ENCODE assay signal across 8 cellular contexts in the genomic region with DNA sequence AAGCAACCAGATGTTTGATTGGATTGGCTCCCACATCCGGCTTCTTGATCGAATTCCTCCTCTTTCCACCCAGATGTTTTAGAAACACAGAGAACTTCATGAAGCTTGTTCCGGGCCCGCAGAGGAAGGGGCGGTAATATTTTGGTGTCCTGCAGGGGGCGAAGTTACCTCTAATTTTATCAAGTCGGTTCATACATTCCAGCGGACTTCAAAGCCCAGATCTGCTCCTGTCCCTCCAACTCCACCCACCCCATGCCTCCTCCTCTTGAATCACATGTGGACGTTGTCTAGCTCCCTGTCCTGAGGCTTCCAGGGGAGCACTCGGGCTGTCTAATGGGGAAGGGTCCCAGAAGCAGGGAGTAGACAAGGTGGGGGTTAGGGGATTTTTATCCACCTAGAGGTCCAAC. TPM values are rescaled to one million over a fixed set of nuclear protein-coding genes. Genes with fewer than 3 reads are reported as not detected.
DNase-seq lines count a peak whose midpoint lies in the region; ATAC-seq and TF ChIP-seq lines count a peak whose summit lies in the region.

No MANE protein-coding gene starts in this region.

- peak; percentile 58 for ATAC-seq in CD4-positive, alpha-beta T cell (ENCODE audit: poor library complexity)
- ATAC-seq in right lobe of liver (peak; percentile 68 to 78 (median 72)), HG03342 (IDR thresholded peaks at IDR 0.05; ENCODE audit: unreplicated experiment) (no peak)

- H3K9me3 Mint-ChIP-seq in CD4-positive, alpha-beta T cell, result no peaks in the 10 kb centered on the region

- CTCF ChIA-PET in CD4-positive, alpha-beta T cell (lab: Charles Lee), result interaction anchor here (1.0 kb wide), 1 partner anchor 496 kb away, joined by 3 read pairs; no protein-coding TSS in a partner anchor

- H3K36me3 Mint-ChIP-seq in CD4-positive, alpha-beta T cell (ENCODE audit: low read depth), result no peaks in the 10 kb centered on the region

- no peaks in the 10 kb centered on the region for H3K9me3 ChIP-seq in CD4-positive, alpha-beta T cell (ENCODE audit: control insufficient read depth, low read length)
- no peaks in the 10 kb centered on the region for H3K9me3 ChIP-seq in right lobe of liver

- DNase-seq in CD4-positive, alpha-beta T cell, result peak; percentile 13 to 65 (median 39)
- DNase-seq in H7, result peak; percentile 69
- DNase-seq in NCI-H460 (ENCODE audit: extremely low read depth, low read depth), result peak; percentile 60
- peak; percentile 82 for DNase-seq in activated CD4-positive, alpha-beta T cell treated with anti-CD3 and anti-CD28 coated beads for 48 hours
- DNase-seq in dermis blood vessel endothelial cell, result peak; percentile 93
- peak; percentile 62 to 76 (median 64) for DNase-seq in right lobe of liver
- DNase-seq in stimulated activated CD8-positive, alpha-beta memory T cell treated with anti-CD3 and anti-CD28 coated beads, Interleukin-12 subunit alpha, Interleukin-12 subunit beta, amount 100 ng/mL, for 4 hours (ENCODE audit: low read depth), result peak; percentile 6

- POLR2A ChIA-PET in CD4-positive, alpha-beta T cell (lab: Charles Lee), result interaction anchor here (0.7 kb wide), 1 partner anchor 328 kb away, joined by 3 read pairs; no protein-coding TSS in a partner anchor

- H3K36me3 ChIP-seq in H7 (replicated peaks; ENCODE audit: control insufficient read depth, insufficient read depth, low read length) (no peaks in the 10 kb centered on the region), right lobe of liver (no peaks in the 10 kb centered on the region)

- no peak overlapping the region for H3K4me3 ChIP-seq in H7 (ENCODE audit: insufficient read depth, low read depth, low read length)
- no peak overlapping the region for H3K4me3 ChIP-seq in right lobe of liver

- peak; percentile 42 for TF ChIP-seq CTCF in CD4-positive, alpha-beta T cell (IDR thresholded peaks at IDR 0.05)
- peak; percentile 41 to 67 (median 64) for TF ChIP-seq CTCF in right lobe of liver (IDR thresholded peaks at IDR 0.05)

- intact Hi-C loops in CD4-positive, alpha-beta T cell (cut with DNase I, micrococcal nuclease), result loop anchor here (2.0 to 5.0 kb wide), 3 partner anchors 284 to 496 kb away; no protein-coding TSS in a partner anchor
- intact Hi-C loops in right lobe of liver (cut with DNase I), result no loop called here

- peaks cover 0 to 26% (median 0%) of the 10 kb centered on the region in 4 donors for H3K4me1 ChIP-seq in right lobe of liver

- peaks cover 26% of the 10 kb centered on the region for H3K27me3 ChIP-seq in CD4-positive, alpha-beta T cell (ENCODE audit: control insufficient read depth, insufficient read depth, low read length)
- H3K27me3 ChIP-seq in H7 (ENCODE audit: control insufficient read depth, insufficient read depth, low read length), result peaks cover 51% of the 10 kb centered on the region
- H3K27me3 ChIP-seq in right lobe of liver, result no peaks in the 10 kb centered on the region

- H3K27ac Mint-ChIP-seq in CD4-positive, alpha-beta T cell, result no peak overlapping the region

- peak overlapping the region; percentile 10 for H3K4me3 Mint-ChIP-seq in CD4-positive, alpha-beta T cell

- H3K4me1 Mint-ChIP-seq in CD4-positive, alpha-beta T cell (ENCODE audit: low read depth), result peaks cover 2% of the 10 kb centered on the region

- TF ChIP-seq POLR2A in right lobe of liver (IDR thresholded peaks at IDR 0.05), result no peak

- 0% methylated on average over 9 of the region's 10 CpGs for WGBS in right lobe of liver (ENCODE audit: insufficient coverage, low coverage, low lambda C conversion rate, missing lambda C conversion rate)

- peaks cover 71% of the 10 kb centered on the region for H3K27me3 Mint-ChIP-seq in CD4-positive, alpha-beta T cell

- H3K27ac ChIP-seq in CD4-positive, alpha-beta T cell (ENCODE audit: low read depth, low read length), result no peak overlapping the region
- no peak overlapping the region for H3K27ac ChIP-seq in right lobe of liver

RNA-seq across cellular contexts. Expression of gene BMP6, which starts 2.9 kb away (rescaled TPM):
- total RNA-seq in CD4-positive, alpha-beta T cell, result not detected
- 0.37 and 0.73 TPM in 2 replicates for total RNA-seq in H7 (2014; rRNA removed; shearing (Covaris generic))
- total RNA-seq in NCI-H460 (2014; rRNA removed; shearing (Covaris generic)), result 30.8 and 33.2 TPM in 2 replicates
- 12.2 and 16.9 TPM in 2 replicates for polyA plus RNA-seq in NCI-H460 (2014; cell fraction: nucleus; rRNA removed)
- total RNA-seq in dermis blood vessel endothelial cell (234 TPM in 2 replicates), right lobe of liver (1 to 10 TPM; 1.8 to 4.4 (median 2.6) TPM)

Comparison
In these comparisons a context has a peak if more than half of its experiments do, and no peak if none do; other contexts are left out.
1. DNase-seq: peak in every context shown above with its lines; median percentile 93 in dermis blood vessel endothelial cell; 82 in activated CD4-positive, alpha-beta T cell treated with anti-CD3 and anti-CD28 coated beads for 48 hours; 69 in H7; 64 in right lobe of liver; 60 in NCI-H460; 39 in CD4-positive, alpha-beta T cell; 6 in stimulated activated CD8-positive, alpha-beta memory T cell treated with anti-CD3 and anti-CD28 coated beads, Interleukin-12 subunit alpha, Interleukin-12 subunit beta, amount 100 ng/mL, for 4 hours.
2. intact Hi-C loops: an anchor here in CD4-positive, alpha-beta T cell (2.0 to 5.0 kb wide); none called in right lobe of liver.